19 cellular contexts compared by ENCODE assay signal in the genomic region with DNA sequence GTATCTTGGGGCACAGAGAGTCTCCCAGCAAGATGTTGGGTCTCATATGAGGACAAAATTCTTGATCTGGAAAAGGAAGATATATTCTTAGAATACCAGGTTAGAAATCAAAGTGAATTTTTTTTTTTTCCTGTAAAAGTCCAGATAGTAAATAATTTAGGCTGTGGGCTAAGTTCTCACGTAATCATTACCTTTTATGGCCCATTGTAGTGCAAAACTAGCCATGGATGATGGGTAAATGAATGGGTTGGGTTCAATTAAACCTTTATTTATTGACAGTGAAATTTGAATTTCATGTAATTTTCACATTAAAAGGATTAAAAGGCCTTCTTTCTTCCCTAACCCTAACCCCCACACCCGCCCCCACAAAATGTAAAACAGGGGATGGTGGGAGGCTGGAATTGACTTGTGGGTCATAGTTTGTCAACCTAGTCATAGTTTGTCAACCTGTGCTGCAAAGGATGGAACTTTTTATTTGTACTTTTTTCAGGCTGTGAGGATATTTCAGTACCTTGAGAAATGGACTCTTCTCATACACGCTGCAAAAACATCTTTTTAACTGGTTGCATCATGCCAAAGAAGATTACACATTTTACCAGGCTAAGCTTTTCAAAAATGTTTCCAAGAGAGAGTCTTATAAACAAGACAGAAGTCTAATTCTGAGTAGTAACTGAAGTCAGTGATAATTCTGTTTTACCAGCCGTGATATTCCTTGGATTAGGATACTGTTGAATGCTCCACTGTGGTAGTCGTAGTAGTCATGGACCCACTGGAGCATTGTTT.
DNase-seq lines count a peak whose midpoint lies in the region; ATAC-seq, FAIRE-seq and TF ChIP-seq lines count a peak whose summit lies in the region.
"Had no signal": no experiment of that assay in that cellular context is flagged by ENCODE, and none has a peak within 500 bp of the region (broad histone marks: within the 10 kb centered on the region; RNA-seq: fewer than 3 reads in every experiment).

No MANE protein-coding gene starts in this region.

- peaks cover 2% of the 10 kb centered on the region for H3K27me3 Mint-ChIP-seq in GM23338 (ENCODE audit: insufficient read depth, low read depth, poor library complexity)
- H3K27me3 Mint-ChIP-seq in activated T-helper 17 cell treated with anti-CD3 and anti-CD28 coated beads, Interleukin-2, amount 50 U/mL, for 72 hours, result no peaks in the 10 kb centered on the region
- no peaks in the 10 kb centered on the region for H3K27me3 Mint-ChIP-seq in activated naive CD8-positive, alpha-beta T cell treated with anti-CD3 and anti-CD28 coated beads for 36 hours
- H3K27me3 Mint-ChIP-seq: B cell; CD4-positive, alpha-beta memory T cell had no signal

- H3K4me2 ChIP-seq in GM23338, result peak overlapping the region; percentile 7; the same call in 1 of the 2 replicates

- no peaks in the 10 kb centered on the region for H3K9me3 Mint-ChIP-seq in GM23338
- no peaks in the 10 kb centered on the region for H3K9me3 Mint-ChIP-seq in activated T-helper 17 cell treated with anti-CD3 and anti-CD28 coated beads, Interleukin-2, amount 50 U/mL, for 72 hours
- H3K9me3 Mint-ChIP-seq in activated naive CD8-positive, alpha-beta T cell treated with anti-CD3 and anti-CD28 coated beads for 36 hours, result no peaks in the 10 kb centered on the region
- H3K9me3 Mint-ChIP-seq: CD4-positive, alpha-beta memory T cell had no signal

- no peaks in the 10 kb centered on the region for H3K36me3 Mint-ChIP-seq in GM23338 (ENCODE audit: low read depth)
- peaks cover 26% of the 10 kb centered on the region for H3K36me3 Mint-ChIP-seq in activated T-helper 17 cell treated with anti-CD3 and anti-CD28 coated beads, Interleukin-2, amount 50 U/mL, for 72 hours (ENCODE audit: low read depth)
- peaks cover 18% of the 10 kb centered on the region for H3K36me3 Mint-ChIP-seq in activated naive CD8-positive, alpha-beta T cell treated with anti-CD3 and anti-CD28 coated beads for 36 hours

- TF ChIP-seq CTCF in GM23338 (conservative IDR thresholded peaks at IDR 0.05; ENCODE audit: low read depth in 2 of 2), result no peak
- no peak for TF ChIP-seq CTCF in fibroblast of villous mesenchyme (IDR thresholded peaks at IDR 0.05; ENCODE audit: insufficient read depth, low read depth, low read length)
- TF ChIP-seq CTCF in omental fat pad (IDR thresholded peaks at IDR 0.05), result no peak

- H3K4me3 Mint-ChIP-seq in GM23338, result no peak overlapping the region
- H3K4me3 Mint-ChIP-seq in activated T-helper 17 cell treated with anti-CD3 and anti-CD28 coated beads, Interleukin-2, amount 50 U/mL, for 72 hours, result no peak overlapping the region
- H3K4me3 Mint-ChIP-seq in activated naive CD8-positive, alpha-beta T cell treated with anti-CD3 and anti-CD28 coated beads for 36 hours, result no peak overlapping the region
- H3K4me3 Mint-ChIP-seq: B cell; CD4-positive, alpha-beta memory T cell had no signal

- H3K4me3 ChIP-seq in GM23338 (no peak overlapping the region), fibroblast of villous mesenchyme (ENCODE audit: low read depth, low read length) (no peak overlapping the region)

- DNase-seq in GM23338 (ENCODE audit: low spot score) (no peak), fibroblast of villous mesenchyme (ENCODE audit: low read depth) (peak; percentile 63), omental fat pad (ENCODE audit: low spot score) (no peak), H54 (ENCODE audit: insufficient read length, low spot score) (no peak), KG1 (lab: John Stamatoyannopoulos, UW) (no peak)
- DNase-seq in activated naive CD8-positive, alpha-beta T cell treated with anti-CD3 and anti-CD28 coated beads for 36 hours, result no peak
- DNase-seq: ACHN; CD4-positive, alpha-beta memory T cell; DMS79 treated with DMSO at 0.1 percent for 48 hours; GOT3; Kasumi-1; NCI-H2029; NCI-H510A; SIG-M5 had no signal

- no peaks in the 10 kb centered on the region; the same call in 1 of the 2 replicates for H4K20me1 ChIP-seq in GM23338 (replicated peaks; ENCODE audit: insufficient read depth)

- TF ChIP-seq POLR2A in H54 (IDR thresholded peaks at IDR 0.05; ENCODE audit: low read depth, low read length), result no peak

- no peaks in the 10 kb centered on the region for H3K27me3 ChIP-seq in GM23338 (ENCODE audit: insufficient read depth)

- H2AFZ ChIP-seq in GM23338, result no peak overlapping the region

- no peaks in the 10 kb centered on the region for H3F3A ChIP-seq in GM23338 (replicated peaks; ENCODE audit: low read depth)

- H3K27ac Mint-ChIP-seq in GM23338, result no peak overlapping the region
- H3K27ac Mint-ChIP-seq in activated T-helper 17 cell treated with anti-CD3 and anti-CD28 coated beads, Interleukin-2, amount 50 U/mL, for 72 hours, result peak overlapping the region; percentile 21
- H3K27ac Mint-ChIP-seq in activated naive CD8-positive, alpha-beta T cell treated with anti-CD3 and anti-CD28 coated beads for 36 hours, result no peak overlapping the region
- H3K27ac Mint-ChIP-seq: B cell had no signal

- H3K9me2 ChIP-seq in GM23338 (ENCODE audit: insufficient read depth), result no peaks in the 10 kb centered on the region

- H3K36me3 ChIP-seq in GM23338 (ENCODE audit: insufficient read depth), result no peaks in the 10 kb centered on the region; the same call in 1 of the 2 replicates

- FAIRE-seq in H54 (lab: Jason Lieb, UNC), result no peak
- FAIRE-seq: G401.6, RCC 7860 had no signal

- ATAC-seq in GM23338, result no peak
- no peak for ATAC-seq in activated T-helper 17 cell treated with anti-CD3 and anti-CD28 coated beads, Interleukin-2, amount 50 U/mL, for 72 hours (replicated peaks)
- ATAC-seq in omental fat pad (ENCODE audit: low FRiP score), result peak; percentile 51
- ATAC-seq in HG02852 (IDR thresholded peaks at IDR 0.05; ENCODE audit: unreplicated experiment), result no peak

- H3K4me1 ChIP-seq in GM23338 (ENCODE audit: insufficient read depth), result peaks cover 36% of the 10 kb centered on the region

- no peak overlapping the region for H3K27ac ChIP-seq in GM23338 (ENCODE audit: low read depth)

- H3K79me2 ChIP-seq in GM23338 (replicated peaks; ENCODE audit: insufficient read depth), result peaks cover 63% of the 10 kb centered on the region

- peaks cover 38% of the 10 kb centered on the region for H3K4me1 Mint-ChIP-seq in GM23338
- H3K4me1 Mint-ChIP-seq in activated T-helper 17 cell treated with anti-CD3 and anti-CD28 coated beads, Interleukin-2, amount 50 U/mL, for 72 hours, result peaks cover 37% of the 10 kb centered on the region
- peaks cover 39% of the 10 kb centered on the region for H3K4me1 Mint-ChIP-seq in activated naive CD8-positive, alpha-beta T cell treated with anti-CD3 and anti-CD28 coated beads for 36 hours

TF ChIP-seq in GM23338, 12 proteins besides CTCF, POLR2A, EP300 and RAD21:
- TF ChIP-seq EZH2phosphoT487 (IDR thresholded peaks at IDR 0.05; ENCODE audit: unreplicated experiment) (no peak), POLR2AphosphoS5 (IDR thresholded peaks at IDR 0.05; ENCODE audit: low read depth) (no peak), EZH2 (IDR thresholded peaks at IDR 0.05; ENCODE audit: low read depth, unreplicated experiment) (no peak), JUNB (IDR thresholded peaks at IDR 0.05; ENCODE audit: unreplicated experiment) (no peak), ETS1 (IDR thresholded peaks at IDR 0.05) (no peak), CREB1 (CRISPR knock-in tag; IDR thresholded peaks at IDR 0.05; ENCODE audit: low read depth) (no peak)
